Comparison of ENCODE assay signal across 1 cellular context in the genomic region with DNA sequence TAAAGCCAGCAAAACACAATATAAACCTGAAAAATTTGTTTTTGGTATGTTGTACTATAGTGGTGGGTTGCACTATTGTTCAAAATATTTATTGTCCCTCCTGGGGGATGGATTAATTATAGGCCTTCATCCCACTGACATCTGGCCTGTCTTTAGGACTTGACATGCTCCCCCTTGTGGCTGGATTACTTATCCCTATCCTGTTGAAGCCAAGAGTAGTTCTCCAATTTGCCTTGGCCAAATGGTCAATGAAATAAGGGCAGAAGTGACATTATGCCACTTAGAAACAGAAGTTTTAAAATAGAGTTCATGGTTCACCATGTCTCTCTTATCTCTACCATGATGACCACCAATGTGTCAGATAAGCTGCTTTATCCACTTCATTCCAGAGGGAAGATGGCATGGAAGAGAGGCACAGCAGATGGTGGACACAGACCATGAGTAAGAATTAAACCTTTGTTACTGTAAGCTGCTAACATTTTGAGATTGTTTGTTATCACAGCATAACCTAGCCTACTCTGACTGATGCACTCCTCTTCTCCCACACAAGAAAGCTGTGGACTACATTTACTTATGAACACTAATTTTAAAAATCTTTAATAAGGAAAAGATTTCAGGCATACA.
TF ChIP-seq lines count a peak whose summit lies in the region.

No MANE protein-coding gene starts in this region.

TF ChIP-seq in IMR-90, 13 proteins besides CTCF, POLR2A, EP300 and RAD21:
- TF ChIP-seq NFE2L2 (IDR thresholded peaks at IDR 0.05; ENCODE audit: low read depth, low read length) (no peak), MAZ (IDR thresholded peaks at IDR 0.05; ENCODE audit: borderline replicate concordance, low read depth, low read length) (no peak), CHD1 (IDR thresholded peaks at IDR 0.05; ENCODE audit: low read depth, low read length) (no peak), FOS (IDR thresholded peaks at IDR 0.05; ENCODE audit: low read depth, low read length) (no peak), CEBPB (IDR thresholded peaks at IDR 0.05; ENCODE audit: low read depth, low read length) (no peak), SMC3 (IDR thresholded peaks at IDR 0.05; ENCODE audit: low read depth, low read length) (no peak), MAFK (IDR thresholded peaks at IDR 0.05; ENCODE audit: low read depth, low read length) (no peak), MXI1 (IDR thresholded peaks at IDR 0.05; ENCODE audit: borderline replicate concordance, low read depth, low read length) (no peak), BHLHE40 (IDR thresholded peaks at IDR 0.05; ENCODE audit: low read depth, low read length) (no peak), RFX5 (IDR thresholded peaks at IDR 0.05; ENCODE audit: low read depth, low read length) (no peak), RCOR1 (IDR thresholded peaks at IDR 0.05; ENCODE audit: insufficient replicate concordance, low read length) (no peak)
- TF ChIP-seq, protein P1, sequence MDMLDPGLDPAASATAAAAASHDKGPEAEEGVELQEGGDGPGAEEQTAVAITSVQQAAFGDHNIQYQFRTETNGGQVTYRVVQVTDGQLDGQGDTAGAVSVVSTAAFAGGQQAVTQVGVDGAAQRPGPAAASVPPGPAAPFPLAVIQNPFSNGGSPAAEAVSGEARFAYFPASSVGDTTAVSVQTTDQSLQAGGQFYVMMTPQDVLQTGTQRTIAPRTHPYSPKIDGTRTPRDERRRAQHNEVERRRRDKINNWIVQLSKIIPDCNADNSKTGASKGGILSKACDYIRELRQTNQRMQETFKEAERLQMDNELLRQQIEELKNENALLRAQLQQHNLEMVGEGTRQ (IDR thresholded peaks at IDR 0.05; ENCODE audit: low read depth, low read length) = no peak
- TF ChIP-seq, protein P2, sequence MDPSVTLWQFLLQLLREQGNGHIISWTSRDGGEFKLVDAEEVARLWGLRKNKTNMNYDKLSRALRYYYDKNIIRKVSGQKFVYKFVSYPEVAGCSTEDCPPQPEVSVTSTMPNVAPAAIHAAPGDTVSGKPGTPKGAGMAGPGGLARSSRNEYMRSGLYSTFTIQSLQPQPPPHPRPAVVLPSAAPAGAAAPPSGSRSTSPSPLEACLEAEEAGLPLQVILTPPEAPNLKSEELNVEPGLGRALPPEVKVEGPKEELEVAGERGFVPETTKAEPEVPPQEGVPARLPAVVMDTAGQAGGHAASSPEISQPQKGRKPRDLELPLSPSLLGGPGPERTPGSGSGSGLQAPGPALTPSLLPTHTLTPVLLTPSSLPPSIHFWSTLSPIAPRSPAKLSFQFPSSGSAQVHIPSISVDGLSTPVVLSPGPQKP (IDR thresholded peaks at IDR 0.05; ENCODE audit: borderline replicate concordance, low read depth, low read length) = no peak
